ENCODE assay signal across 9 cellular contexts in the genomic region with DNA sequence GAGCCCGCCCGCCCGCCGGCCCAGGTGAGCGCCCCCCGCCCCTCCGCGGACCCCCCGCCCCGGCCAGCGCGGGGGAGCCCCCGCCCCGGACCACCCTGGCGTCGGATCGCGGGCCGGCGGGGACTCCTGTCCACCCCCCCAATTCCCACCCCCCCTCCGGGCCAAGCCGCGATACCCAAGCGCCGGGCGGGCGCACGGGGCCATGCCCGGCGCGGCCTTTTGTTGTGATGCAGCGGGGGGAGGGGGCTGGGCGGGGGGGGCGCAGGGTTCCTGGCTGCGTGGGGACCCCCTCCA. TPM values are rescaled to one million over a fixed set of nuclear protein-coding genes. Genes with fewer than 3 reads are reported as not detected.
DNase-seq lines count a peak whose midpoint lies in the region; ATAC-seq and TF ChIP-seq lines count a peak whose summit lies in the region.
"Had no signal": no experiment of that assay in that cellular context is flagged by ENCODE, and none has a peak within 500 bp of the region (broad histone marks: within the 10 kb centered on the region; RNA-seq: fewer than 3 reads in every experiment).

No MANE protein-coding gene starts in this region.

- peak overlapping the region; percentile 78 for H3K9ac ChIP-seq in neural cell (ENCODE audit: low read length)
- H3K9ac ChIP-seq: KMS-11 had no signal

- DNase-seq in AG09309 (ENCODE audit: low read depth) (no peak), HL-60 (ENCODE audit: low read depth in 1 of 2, low spot score in 1 of 2) (no peak), activated gamma-delta T cell (lab: John Stamatoyannopoulos, UW) (no peak), SW480 (ENCODE audit: low spot score) (no peak), HuH-7.5 (ENCODE audit: low spot score) (no peak)

- H3K4me3 Mint-ChIP-seq in dendritic cell treated with granulocyte-macrophage colony-stimulating factor and Interleukin-4, amounts not matched to agents 40 ng/mL and 50 ng/mL, for 4 days = peak overlapping the region; percentile 71

- peak overlapping the region; percentile 71 for H3K4me3 ChIP-seq in AG09309 (ENCODE audit: control insufficient read depth, low read depth, low read length)
- H3K4me3 ChIP-seq in HL-60 (replicated peaks; ENCODE audit: insufficient read depth, low read length) = peak overlapping the region; percentile 58
- peak overlapping the region; percentile 81 for H3K4me3 ChIP-seq in neural cell (ENCODE audit: low read length)

- peaks cover 79% of the 10 kb centered on the region for H3K4me1 Mint-ChIP-seq in dendritic cell treated with granulocyte-macrophage colony-stimulating factor and Interleukin-4, amounts not matched to agents 40 ng/mL and 50 ng/mL, for 4 days (ENCODE audit: low read depth)

- no peaks in the 10 kb centered on the region for H4K20me1 ChIP-seq in neural cell (ENCODE audit: insufficient read depth)

- H3K4me2 ChIP-seq in neural cell (ENCODE audit: low read length) = no peak overlapping the region

- no peak for TF ChIP-seq RAD21 in neural cell (conservative IDR thresholded peaks at IDR 0.05)

- peak overlapping the region; percentile 84 for H3K27ac Mint-ChIP-seq in dendritic cell treated with granulocyte-macrophage colony-stimulating factor and Interleukin-4, amounts not matched to agents 40 ng/mL and 50 ng/mL, for 4 days

- no peak for ATAC-seq in HG02938 (IDR thresholded peaks at IDR 0.05; ENCODE audit: unreplicated experiment)

- H3K36me3 Mint-ChIP-seq in dendritic cell treated with granulocyte-macrophage colony-stimulating factor and Interleukin-4, amounts not matched to agents 40 ng/mL and 50 ng/mL, for 4 days (ENCODE audit: low read depth) = peaks cover 32% of the 10 kb centered on the region

- peaks cover 4% of the 10 kb centered on the region for H3K27me3 Mint-ChIP-seq in dendritic cell treated with granulocyte-macrophage colony-stimulating factor and Interleukin-4, amounts not matched to agents 40 ng/mL and 50 ng/mL, for 4 days

- no peaks in the 10 kb centered on the region for H3K36me3 ChIP-seq in neural cell (ENCODE audit: insufficient read depth, low read length)

- no peak for TF ChIP-seq CTCF in AG09309 (IDR thresholded peaks at IDR 0.05; ENCODE audit: control insufficient read depth, insufficient read depth, low read depth, low read length, missing control alignments)
- TF ChIP-seq CTCF in HL-60 (IDR thresholded peaks at IDR 0.05; ENCODE audit: insufficient read depth, low read length) = no peak
- TF ChIP-seq CTCF in neural cell (IDR thresholded peaks at IDR 0.05; ENCODE audit: poor library complexity, severe bottlenecking) = no peak

- TF ChIP-seq EP300 in neural cell (conservative IDR thresholded peaks at IDR 0.05; ENCODE audit: poor library complexity, severe bottlenecking) = no peak

- H3K9me3 Mint-ChIP-seq in dendritic cell treated with granulocyte-macrophage colony-stimulating factor and Interleukin-4, amounts not matched to agents 40 ng/mL and 50 ng/mL, for 4 days = no peaks in the 10 kb centered on the region

- H3K9me3 ChIP-seq in neural cell (ENCODE audit: low read length) = no peaks in the 10 kb centered on the region

- no peak overlapping the region for H2AFZ ChIP-seq in neural cell (ENCODE audit: low read depth, low read length)

- H3K79me2 ChIP-seq in neural cell (replicated peaks; ENCODE audit: insufficient read depth, low read length) = peaks cover 44% of the 10 kb centered on the region

- H3F3A ChIP-seq in neural cell (ENCODE audit: insufficient read depth, low read length, poor library complexity, severe bottlenecking) = no peaks in the 10 kb centered on the region

- H3K9me2 ChIP-seq in neural cell (ENCODE audit: insufficient read depth, low read length) = no peaks in the 10 kb centered on the region

- intact Hi-C loops in dendritic cell treated with granulocyte-macrophage colony-stimulating factor and Interleukin-4, amounts not matched to agents 40 ng/mL and 50 ng/mL, for 4 days (cut with micrococcal nuclease) = loop anchor here (5.0 kb wide), 1 partner anchor 36 kb away; no protein-coding TSS in a partner anchor

- H3K27me3 ChIP-seq in HL-60 (ENCODE audit: insufficient read depth, poor library complexity, severe bottlenecking) (no peaks in the 10 kb centered on the region), neural cell (ENCODE audit: insufficient read depth, low read depth, low read length) (no peaks in the 10 kb centered on the region)

- H3K27ac ChIP-seq in HL-60 (replicated peaks) (no peak overlapping the region), neural cell (ENCODE audit: low read length) (no peak overlapping the region)
- H3K27ac ChIP-seq: KMS-11 had no signal

TF ChIP-seq in neural cell, 6 proteins besides CTCF, POLR2A, EP300 and RAD21:
- TF ChIP-seq EZH2 (IDR thresholded peaks at IDR 0.05; ENCODE audit: borderline replicate concordance, insufficient read depth, low read length, poor library complexity, severe bottlenecking) (no peak), POLR2AphosphoS5 (IDR thresholded peaks at IDR 0.05) (no peak), SMC3 (conservative IDR thresholded peaks at IDR 0.05; ENCODE audit: poor library complexity) (no peak), MXI1 (conservative IDR thresholded peaks at IDR 0.05; ENCODE audit: poor library complexity, severe bottlenecking) (no peak), TAF1 (IDR thresholded peaks at IDR 0.05; ENCODE audit: low read depth) (no peak)
- TF ChIP-seq, protein P1, sequence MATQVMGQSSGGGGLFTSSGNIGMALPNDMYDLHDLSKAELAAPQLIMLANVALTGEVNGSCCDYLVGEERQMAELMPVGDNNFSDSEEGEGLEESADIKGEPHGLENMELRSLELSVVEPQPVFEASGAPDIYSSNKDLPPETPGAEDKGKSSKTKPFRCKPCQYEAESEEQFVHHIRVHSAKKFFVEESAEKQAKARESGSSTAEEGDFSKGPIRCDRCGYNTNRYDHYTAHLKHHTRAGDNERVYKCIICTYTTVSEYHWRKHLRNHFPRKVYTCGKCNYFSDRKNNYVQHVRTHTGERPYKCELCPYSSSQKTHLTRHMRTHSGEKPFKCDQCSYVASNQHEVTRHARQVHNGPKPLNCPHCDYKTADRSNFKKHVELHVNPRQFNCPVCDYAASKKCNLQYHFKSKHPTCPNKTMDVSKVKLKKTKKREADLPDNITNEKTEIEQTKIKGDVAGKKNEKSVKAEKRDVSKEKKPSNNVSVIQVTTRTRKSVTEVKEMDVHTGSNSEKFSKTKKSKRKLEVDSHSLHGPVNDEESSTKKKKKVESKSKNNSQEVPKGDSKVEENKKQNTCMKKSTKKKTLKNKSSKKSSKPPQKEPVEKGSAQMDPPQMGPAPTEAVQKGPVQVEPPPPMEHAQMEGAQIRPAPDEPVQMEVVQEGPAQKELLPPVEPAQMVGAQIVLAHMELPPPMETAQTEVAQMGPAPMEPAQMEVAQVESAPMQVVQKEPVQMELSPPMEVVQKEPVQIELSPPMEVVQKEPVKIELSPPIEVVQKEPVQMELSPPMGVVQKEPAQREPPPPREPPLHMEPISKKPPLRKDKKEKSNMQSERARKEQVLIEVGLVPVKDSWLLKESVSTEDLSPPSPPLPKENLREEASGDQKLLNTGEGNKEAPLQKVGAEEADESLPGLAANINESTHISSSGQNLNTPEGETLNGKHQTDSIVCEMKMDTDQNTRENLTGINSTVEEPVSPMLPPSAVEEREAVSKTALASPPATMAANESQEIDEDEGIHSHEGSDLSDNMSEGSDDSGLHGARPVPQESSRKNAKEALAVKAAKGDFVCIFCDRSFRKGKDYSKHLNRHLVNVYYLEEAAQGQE (IDR thresholded peaks at IDR 0.05; ENCODE audit: borderline replicate concordance) = no peak
TF ChIP-seq in neural cell: peak in this region for 0.

RNA-seq across cellular contexts. Expression of a gene that starts 0.2 kb away (rescaled TPM):
- polyA plus RNA-seq in neural cell = 39.0 and 49.5 TPM in 2 replicates
- 50.9 and 53.7 TPM in 2 replicates for polyA minus RNA-seq in neural cell

RNA-seq across cellular contexts. Expression of a gene that starts 56.7 kb away (rescaled TPM):
- polyA plus RNA-seq in neural cell = 41.5 and 42.1 TPM in 2 replicates
- polyA minus RNA-seq in neural cell = 18.6 and 19.2 TPM in 2 replicates
